ENCODE assay signal across 8 cellular contexts in genomic region chr7:139829654-139830130, GRCh38. TPM values are rescaled to one million over a fixed set of nuclear protein-coding genes. Genes with fewer than 3 reads are reported as not detected.
A peak's percentile ranks its signal among the peaks of the same experiment; 100 is the strongest.
DNase-seq lines count a peak whose midpoint lies in the region; ATAC-seq and TF ChIP-seq lines count a peak whose summit lies in the region.

No MANE protein-coding gene starts in this region.

- peak overlapping the region; percentile 67 to 87 for H3K27ac Mint-ChIP-seq in activated naive CD4-positive, alpha-beta T cell treated with anti-CD3 and anti-CD28 coated beads, Interleukin-2, amount 50 U/mL, for 72 hours
- peak overlapping the region in 7 of 10 donors; percentile 1 to 84 (median 56) for H3K27ac Mint-ChIP-seq in naive thymus-derived CD8-positive, alpha-beta T cell

- peaks cover 3 to 36% (median 14%) of the 10 kb centered on the region in 4 donors for H3K4me1 Mint-ChIP-seq in naive thymus-derived CD8-positive, alpha-beta T cell

- peak; percentile 29 for ATAC-seq in GM21825 (IDR thresholded peaks at IDR 0.05; ENCODE audit: unreplicated experiment)
- ATAC-seq in activated naive CD4-positive, alpha-beta T cell treated with anti-CD3 and anti-CD28 coated beads, Interleukin-2, amount 50 U/mL, for 72 hours = peak; percentile 50 to 59
- ATAC-seq in naive thymus-derived CD8-positive, alpha-beta T cell = no peak
- ATAC-seq in GM19455 (IDR thresholded peaks at IDR 0.05; ENCODE audit: unreplicated experiment) = no peak

- CTCF ChIA-PET in GM10248 (lab: Yijun Ruan, JAX) = interaction anchor here (1.0 to 2.2 kb wide), 10 partner anchors 11 to 185 kb away, joined by 3 to 7 read pairs (median 4); no protein-coding TSS in a partner anchor

- peak; percentile 43 for DNase-seq in Daoy (ENCODE audit: low read depth)
- DNase-seq in activated naive CD4-positive, alpha-beta T cell treated with anti-CD3 and anti-CD28 coated beads, Interleukin-2, amount 50 U/mL, for 72 hours (ENCODE audit: low spot score in 2 of 2) = no peak
- no peak for DNase-seq in naive thymus-derived CD8-positive, alpha-beta T cell
- no peak for DNase-seq in cerebellar cortex (ENCODE audit: low spot score)
- DNase-seq in GM10248 (ENCODE audit: extremely low spot score) = no peak
- DNase-seq in MV-4-11 (lab: John Stamatoyannopoulos, UW) = no peak

- H3K9me3 Mint-ChIP-seq in activated naive CD4-positive, alpha-beta T cell treated with anti-CD3 and anti-CD28 coated beads, Interleukin-2, amount 50 U/mL, for 72 hours = peaks cover 11 to 16% of the 10 kb centered on the region in 2 donors
- H3K9me3 Mint-ChIP-seq in naive thymus-derived CD8-positive, alpha-beta T cell = peaks cover 0 to 19% (median 6%) of the 10 kb centered on the region in 9 donors

- H3K27me3 Mint-ChIP-seq in naive thymus-derived CD8-positive, alpha-beta T cell = peaks cover 0 to 19% (median 0%) of the 10 kb centered on the region in 5 donors

- peak overlapping the region in 7 of 10 donors; percentile 6 to 79 (median 23) for H3K4me3 Mint-ChIP-seq in naive thymus-derived CD8-positive, alpha-beta T cell

- peaks cover 17 to 23% of the 10 kb centered on the region in 2 donors for H3K36me3 Mint-ChIP-seq in activated naive CD4-positive, alpha-beta T cell treated with anti-CD3 and anti-CD28 coated beads, Interleukin-2, amount 50 U/mL, for 72 hours
- peaks cover 0 to 13% (median 0%) of the 10 kb centered on the region in 3 donors for H3K36me3 Mint-ChIP-seq in naive thymus-derived CD8-positive, alpha-beta T cell

- POLR2A ChIA-PET in naive thymus-derived CD8-positive, alpha-beta T cell (lab: Charles Lee) = interaction anchor here (0.6 kb wide), 1 partner anchor 213 kb away, joined by 3 read pairs; no protein-coding TSS in a partner anchor
- POLR2A ChIA-PET in GM10248 (lab: Yijun Ruan, JAX) = no interaction called here

- TF ChIP-seq CTCF in GM10248 (IDR thresholded peaks at IDR 0.05; ENCODE audit: control extremely low read depth, extremely low read depth, low read depth, missing control alignments) = no peak

RNA-seq across cellular contexts. Expression of gene TBXAS1, which starts 0.6 kb away (rescaled TPM):
- 4.5 and 6.3 TPM in 2 replicates for total RNA-seq in Daoy (2014; rRNA removed; shearing (Covaris generic))
- total RNA-seq in activated naive CD4-positive, alpha-beta T cell treated with anti-CD3 and anti-CD28 coated beads, Interleukin-2, amount 50 U/mL, for 72 hours = 1 to 10 TPM; 1.4 to 5.8 TPM
- total RNA-seq in naive thymus-derived CD8-positive, alpha-beta T cell = 1 to 10 TPM; 1.6 to 2.7 TPM
- 1 to 10 TPM in 1 of 3 donors, under 1 TPM in 2; 0.41 to 1.1 (median 0.75) TPM for polyA plus RNA-seq in naive thymus-derived CD8-positive, alpha-beta T cell

RNA-seq across cellular contexts. Expression of gene HIPK2, which starts 51.9 kb away (rescaled TPM):
- total RNA-seq in Daoy (2014; rRNA removed; shearing (Covaris generic)) = 10.4 and 12.2 TPM in 2 replicates
- 10 to 100 TPM; 12.8 to 20.9 TPM for total RNA-seq in activated naive CD4-positive, alpha-beta T cell treated with anti-CD3 and anti-CD28 coated beads, Interleukin-2, amount 50 U/mL, for 72 hours
- total RNA-seq in naive thymus-derived CD8-positive, alpha-beta T cell = 10 to 100 TPM; 28.7 to 32.9 TPM
- polyA plus RNA-seq in naive thymus-derived CD8-positive, alpha-beta T cell = 1 to 10 TPM; 2.1 to 4.3 (median 3.1) TPM

Comparison
In these comparisons a context has a peak if more than half of its experiments do, and no peak if none do; other contexts are left out.
1. ATAC-seq: peak in GM21825 (single experiment) and activated naive CD4-positive, alpha-beta T cell treated with anti-CD3 and anti-CD28 coated beads, Interleukin-2, amount 50 U/mL, for 72 hours (2 of 2); none in naive thymus-derived CD8-positive, alpha-beta T cell (0 of 2) and GM19455 (single experiment).